18 cellular contexts compared by ENCODE assay signal in genomic region chr2:196613302-196613701, GRCh38. TPM values are rescaled to one million over a fixed set of nuclear protein-coding genes. Genes with fewer than 3 reads are reported as not detected.
DNase-seq lines count a peak whose midpoint lies in the region; ATAC-seq and TF ChIP-seq lines count a peak whose summit lies in the region.
"Had no signal": no experiment of that assay in that cellular context is flagged by ENCODE, and none has a peak within 500 bp of the region (broad histone marks: within the 10 kb centered on the region; RNA-seq: fewer than 3 reads in every experiment).

No MANE protein-coding gene starts in this region.

- H3K27me3 ChIP-seq in PC-3 (ENCODE audit: low read length) = no peaks in the 10 kb centered on the region
- H3K27me3 ChIP-seq in esophagus squamous epithelium = no peaks in the 10 kb centered on the region
- H3K27me3 ChIP-seq: SJSA1 had no signal

- ATAC-seq in PC-3 (no peak), sciatic nerve (no peak)

- CTCF ChIA-PET in PC-3 (lab: Charles Lee) = no interaction called here

- no peak for TF ChIP-seq POLR2A in esophagus squamous epithelium (IDR thresholded peaks at IDR 0.05)

- H3K36me3 Mint-ChIP-seq in progenitor cell of endocrine pancreas (ENCODE audit: insufficient read depth) = no peaks in the 10 kb centered on the region

- H3K4me3 Mint-ChIP-seq in progenitor cell of endocrine pancreas (ENCODE audit: low read depth) = no peak overlapping the region
- H3K4me3 Mint-ChIP-seq: B cell had no signal

- 80 to 89% methylated on average over 2 of the region's 2 CpGs for WGBS in esophagus squamous epithelium, 2 donors

- in situ Hi-C loops in G401 (cut with HindIII; ENCODE audit: low sequenced_read_pairs) = no loop called here

- no peak overlapping the region for H3K9ac ChIP-seq in PC-3 (ENCODE audit: low read length)
- H3K9ac ChIP-seq: KMS-11 had no signal

- no peak overlapping the region for H3K4me2 ChIP-seq in PC-3 (ENCODE audit: low read length)
- H3K4me2 ChIP-seq: KMS-11 had no signal

- H3K79me2 ChIP-seq in PC-3 (ENCODE audit: low read length) = no peaks in the 10 kb centered on the region

- peak; percentile 7 for TF ChIP-seq CTCF in GM12864 (IDR thresholded peaks at IDR 0.05; ENCODE audit: low read depth, low read length, missing control alignments)
- TF ChIP-seq CTCF in PC-3 (conservative IDR thresholded peaks at IDR 0.05; ENCODE audit: low read depth, low read length) = no peak; the same call in 1 of the 2 replicates
- TF ChIP-seq CTCF in epithelial cell of esophagus (IDR thresholded peaks at IDR 0.05; ENCODE audit: insufficient read depth, low read depth, low read length, missing control alignments) = peak; percentile 6
- peak; percentile 16 for TF ChIP-seq CTCF in progenitor cell of endocrine pancreas (IDR thresholded peaks at IDR 0.05; ENCODE audit: unreplicated experiment)
- TF ChIP-seq CTCF in esophagus squamous epithelium (IDR thresholded peaks at IDR 0.05) = no peak

- H3K9me3 ChIP-seq in PC-3 (ENCODE audit: low read length) (no peaks in the 10 kb centered on the region), esophagus squamous epithelium (no peaks in the 10 kb centered on the region)
- H3K9me3 ChIP-seq: SJSA1 had no signal

- H3K27ac Mint-ChIP-seq in progenitor cell of endocrine pancreas = no peak overlapping the region
- H3K27ac Mint-ChIP-seq: B cell had no signal

- peaks cover 2% of the 10 kb centered on the region for H3K4me1 Mint-ChIP-seq in progenitor cell of endocrine pancreas (ENCODE audit: low read depth)
- H3K4me1 Mint-ChIP-seq: B cell had no signal

- no peaks in the 10 kb centered on the region for H3F3A ChIP-seq in PC-3 (ENCODE audit: low read length, unreplicated experiment)

- POLR2A ChIA-PET in PC-3 (lab: Charles Lee; ENCODE audit: unreplicated experiment) = no interaction called here

- DNase-seq in GM12864 (ENCODE audit: low read depth) (no peak), PC-3 (peak; percentile 9), epithelial cell of esophagus (ENCODE audit: low read depth) (no peak), progenitor cell of endocrine pancreas (ENCODE audit: low spot score, unreplicated experiment) (no peak), G401 (ENCODE audit: low spot score) (no peak), sciatic nerve (ENCODE audit: low spot score) (no peak), esophagus squamous epithelium (lab: John Stamatoyannopoulos, UW) (no peak)
- DNase-seq in activated CD4-positive, CD25-positive, alpha-beta regulatory T cell (lab: John Stamatoyannopoulos, UW) = no peak
- DNase-seq: COR-L47, DMS 273 treated with DMSO at 0.1 percent for 48 hours, GOT3, NCI-H1436, NCI-H1930, NCI-H345, NCI-H526 had no signal

- no peaks in the 10 kb centered on the region for H3K27me3 Mint-ChIP-seq in progenitor cell of endocrine pancreas

- no peak overlapping the region for H2AFZ ChIP-seq in PC-3 (ENCODE audit: low read length)

- no peaks in the 10 kb centered on the region for H3K9me2 ChIP-seq in PC-3 (replicated peaks; ENCODE audit: low read length)

- H3K4me1 ChIP-seq in PC-3 (ENCODE audit: insufficient read depth, low read length) = no peaks in the 10 kb centered on the region
- no peaks in the 10 kb centered on the region for H3K4me1 ChIP-seq in esophagus squamous epithelium

- H3K36me3 ChIP-seq in PC-3 (ENCODE audit: low read depth, low read length) (no peaks in the 10 kb centered on the region), esophagus squamous epithelium (no peaks in the 10 kb centered on the region)
- H3K36me3 ChIP-seq: SJSA1 had no signal

- intact Hi-C loops in PC-3 (cut with micrococcal nuclease) = no loop called here
- intact Hi-C loops in sciatic nerve (cut with DNase I) = no loop called here
- intact Hi-C loops in esophagus squamous epithelium (cut with DNase I) = no loop called here

- no peaks in the 10 kb centered on the region for H4K20me1 ChIP-seq in PC-3 (ENCODE audit: low read length)

- no TSS peak for BruUV-seq in PC-3 (replicated peaks; lab: Mats Ljungman, UMichigan)

- H3K27ac ChIP-seq in PC-3 (ENCODE audit: low read length) = no peak overlapping the region
- H3K27ac ChIP-seq in esophagus squamous epithelium = no peak overlapping the region
- H3K27ac ChIP-seq: KMS-11, SJSA1 had no signal

- H3K4me3 ChIP-seq in GM12864 (ENCODE audit: low read depth, low read length) (no peak overlapping the region), PC-3 (ENCODE audit: low read length) (no peak overlapping the region), epithelial cell of esophagus (ENCODE audit: low read length) (no peak overlapping the region), esophagus squamous epithelium (no peak overlapping the region)
- H3K4me3 ChIP-seq: SJSA1 had no signal

- H3K9me3 Mint-ChIP-seq in progenitor cell of endocrine pancreas (ENCODE audit: low read depth) = peaks cover 6% of the 10 kb centered on the region

RNA-seq across cellular contexts. Expression of gene HECW2, which starts 19.9 kb away (rescaled TPM):
- 1.6 and 2.7 TPM in 2 replicates for total RNA-seq in PC-3 (2014; rRNA removed)
- total RNA-seq in progenitor cell of endocrine pancreas = 19.6 and 20.0 TPM in 2 replicates
- not detected in 2 replicates for total RNA-seq in G401 (2014; rRNA removed; shearing (Covaris generic))
- 11.5 TPM for total RNA-seq in sciatic nerve
- 10 to 100 TPM in 1 of 4 donors, 1 to 10 TPM in 3; 1.0 to 13.7 (median 4.8) TPM for total RNA-seq in esophagus squamous epithelium

RNA-seq across cellular contexts. Expression of gene CCDC150, which starts 26.2 kb away (rescaled TPM):
- total RNA-seq in PC-3 (2014; rRNA removed) (13.1 and 15.6 TPM in 2 replicates), progenitor cell of endocrine pancreas (39.5 and 40.1 TPM in 2 replicates), sciatic nerve (5.8 TPM), esophagus squamous epithelium (10 to 100 TPM in 1 of 4 donors, 1 to 10 TPM in 3; 2.4 to 10.1 (median 4.9) TPM)
- total RNA-seq in G401 (2014; rRNA removed; shearing (Covaris generic)) = 9.1 and 18.0 TPM in 2 replicates

Comparison
In these comparisons a context has a peak if more than half of its experiments do, and no peak if none do; other contexts are left out.
1. CTCF ChIP-seq: peak in GM12864 (single experiment), epithelial cell of esophagus (single experiment) and progenitor cell of endocrine pancreas (single experiment); none in PC-3 (single experiment) and esophagus squamous epithelium (0 of 6).